ENCODE assay signal across 8 cellular contexts in genomic region chr17:64918842-64919288, GRCh38. TPM values are rescaled to one million over a fixed set of nuclear protein-coding genes. Genes with fewer than 3 reads are reported as not detected.
DNase-seq lines count a peak whose midpoint lies in the region; ATAC-seq and TF ChIP-seq lines count a peak whose summit lies in the region.
"Not testable (repeated sequence)": the region's sequence is repeated elsewhere in the genome, so short reads cannot be mapped to it uniquely, and the experiment has no call there.

No MANE protein-coding gene starts in this region.

- H3K4me2 ChIP-seq in skeletal muscle satellite cell (ENCODE audit: low read length), result peak overlapping the region; percentile 73

- CTCF ChIA-PET in A673 (lab: Charles Lee), result interaction anchor here (1.0 kb wide), 1 partner anchor 43 kb away, joined by 3 read pairs; no protein-coding TSS in a partner anchor

- not testable (repeated sequence) for H3K27me3 ChIP-seq in A673 (replicated peaks; ENCODE audit: insufficient read depth, low read depth, low read length, poor library complexity); colonic mucosa; layer of hippocampus (ENCODE audit: control insufficient read depth, insufficient read depth, low read length); skeletal muscle satellite cell (ENCODE audit: control insufficient read depth, insufficient read depth, low read length)

- ATAC-seq in GM18909 (IDR thresholded peaks at IDR 0.05; ENCODE audit: poor library complexity, unreplicated experiment) (peak; percentile 50), HG02970 (IDR thresholded peaks at IDR 0.05; ENCODE audit: low FRiP score, unreplicated experiment) (peak; percentile 53)

- H3K27ac ChIP-seq in A673 (ENCODE audit: low read depth, low read length, poor library complexity, severe bottlenecking) (peak overlapping the region; percentile 88), colonic mucosa (peak overlapping the region; percentile 93), layer of hippocampus (ENCODE audit: low read depth, low read length) (peak overlapping the region; percentile 94)

- H3K9ac ChIP-seq in colonic mucosa (ENCODE audit: low read depth in 2 of 2, low read length in 2 of 2) (peak overlapping the region in 1 of 2 donors; percentile 66), skeletal muscle satellite cell (ENCODE audit: low read depth, low read length) (peak overlapping the region; percentile 82)

- H3K4me3 ChIP-seq in A673 (ENCODE audit: low read depth, low read length, poor library complexity, severe bottlenecking) (peak overlapping the region; percentile 60), colonic mucosa (peak overlapping the region; percentile 57), skeletal muscle satellite cell (ENCODE audit: low read length) (peak overlapping the region; percentile 69)

- BruUV-seq in A673 (replicated peaks; lab: Mats Ljungman, UMichigan), result not testable (repeated sequence)

- POLR2A ChIA-PET in A673 (lab: Charles Lee; ENCODE audit: low non-redundant PET), result not testable (repeated sequence)

- not testable (repeated sequence) for H3K9me3 ChIP-seq in A673 (ENCODE audit: low read depth, low read length, poor library complexity, severe bottlenecking); colonic mucosa; skeletal muscle satellite cell (replicated peaks; ENCODE audit: low read length)

- intact Hi-C loops in A673 (cut with micrococcal nuclease; ENCODE audit: unreplicated experiment); colonic mucosa (cut with DNase I): not testable (repeated sequence)

- DNase-seq in A673 (ENCODE audit: low spot score), result not testable (repeated sequence)
- peak; percentile 3 for DNase-seq in NCI-H146 treated with DMSO at 0.1 percent for 48 hours (lab: John Stamatoyannopoulos, UW; ENCODE audit: unreplicated experiment)
- DNase-seq in activated CD4-positive, CD25-positive, alpha-beta regulatory T cell treated with anti-CD3 and anti-CD28 coated beads, Interleukin-2, amount 50 U/mL, for 72 hours, result peak; percentile 68
- DNase-seq in colonic mucosa, result peak; percentile 68

- not testable (repeated sequence) for H3K4me1 ChIP-seq in A673 (ENCODE audit: insufficient read depth, low read length, poor library complexity, severe bottlenecking); colonic mucosa; skeletal muscle satellite cell (ENCODE audit: control insufficient read depth, insufficient read depth, low read length)

- H3K36me3 ChIP-seq in A673 (ENCODE audit: insufficient read depth, low read length, poor library complexity, severe bottlenecking); colonic mucosa; skeletal muscle satellite cell (ENCODE audit: insufficient read depth, low read length): not testable (repeated sequence)

- not testable (repeated sequence) for TF ChIP-seq CTCF in A673 (conservative IDR thresholded peaks at IDR 0.05; ENCODE audit: low read depth, low read length); colonic mucosa (IDR thresholded peaks at IDR 0.05)

RNA-seq across cellular contexts. Expression of gene LRRC37A3, which starts 0.4 kb away (rescaled TPM):
- total RNA-seq in A673 (2021), result 17.2 and 17.6 TPM in 2 replicates
- total RNA-seq in colonic mucosa, result 10 to 100 TPM in 1 of 2 donors, 1 to 10 TPM in 1; 5.7 to 17.3 TPM
- total RNA-seq in skeletal muscle satellite cell (2012; rRNA removed), result 1.0 and 4.2 TPM in 2 replicates
